In genomic region chr7:111529507-111530355, GRCh38 we compare ENCODE assay signal across 18 cellular contexts. TPM values are rescaled to one million over a fixed set of nuclear protein-coding genes. Genes with fewer than 3 reads are reported as not detected.
DNase-seq lines count a peak whose midpoint lies in the region; ATAC-seq and TF ChIP-seq lines count a peak whose summit lies in the region.
"Had no signal": no experiment of that assay in that cellular context is flagged by ENCODE, and none has a peak within 500 bp of the region (broad histone marks: within the 10 kb centered on the region; RNA-seq: fewer than 3 reads in every experiment).

No MANE protein-coding gene starts in this region.

- in situ Hi-C loops in G401 (cut with HindIII; ENCODE audit: low sequenced_read_pairs), result no loop called here

- TF ChIP-seq CTCF in 22Rv1 (IDR thresholded peaks at IDR 0.05) (no peak), HEK293 (tag by site-specific recombination; IDR thresholded peaks at IDR 0.05) (no peak), VCaP (conservative IDR thresholded peaks at IDR 0.05) (no peak)

- no peaks in the 10 kb centered on the region for H3K9me3 ChIP-seq in HEK293 (ENCODE audit: control insufficient read depth, insufficient read depth, low read depth, low read length)
- H3K9me3 ChIP-seq: BLaER1 had no signal

- DNase-seq in fibroblast of peridontal ligament (ENCODE audit: extremely low read depth), result peak; percentile 47
- DNase-seq in NCI-H146 (lab: John Stamatoyannopoulos, UW), result no peak
- DNase-seq in middle frontal gyrus (ENCODE audit: extremely low spot score, low spot score), result no peak
- no peak for DNase-seq in G401 (ENCODE audit: low spot score)
- DNase-seq: activated T-cell treated with anti-CD3 and anti-CD28 coated beads, Interleukin-2, amount 50 U/mL, for 48 hours; foreskin melanocyte; hypothalamus; NCI-H2029; occipital lobe; RPMI8226; substantia nigra had no signal

- POLR2A ChIA-PET in HEK293 (lab: Yijun Ruan, JAX), result no interaction called here

- ATAC-seq in HG03097 (IDR thresholded peaks at IDR 0.05; ENCODE audit: low FRiP score, unreplicated experiment), result no peak
- ATAC-seq: activated CD4-positive, CD25-positive, alpha-beta regulatory T cell treated with anti-CD3 and anti-CD28 coated beads, Interleukin-2, amount 50 U/mL, for 24 hours had no signal

- no peaks in the 10 kb centered on the region for H3K36me3 ChIP-seq in HEK293 (ENCODE audit: control insufficient read depth in 2 of 2, insufficient read depth in 1 of 2, low read length in 2 of 2)
- H3K36me3 ChIP-seq: BLaER1 had no signal

- no peak overlapping the region for H3K4me3 ChIP-seq in HEK293 (ENCODE audit: low read depth, low read length)
- H3K4me3 ChIP-seq: BLaER1, lung had no signal

- CTCF ChIA-PET in HEK293 (lab: Yijun Ruan, JAX), result no interaction called here

- H3K4me1 ChIP-seq in HEK293 (ENCODE audit: control insufficient read depth, insufficient read depth, low read length), result 0 out of 2 replicates have a peak, but pooled peaks cover 2% of the 10 kb centered on the region

- peak overlapping the region; percentile 86 for H3K27ac ChIP-seq in 22Rv1
- no peak overlapping the region for H3K27ac ChIP-seq in HEK293 (ENCODE audit: extremely low read depth, low read depth, low read length)
- peak overlapping the region; percentile 96 for H3K27ac ChIP-seq in VCaP
- H3K27ac ChIP-seq: BLaER1 had no signal

TF ChIP-seq in HEK293, 187 proteins besides CTCF, POLR2A, EP300 and RAD21:
- no peak for TF ChIP-seq ZNF426 (tag by site-specific recombination; IDR thresholded peaks at IDR 0.05)
- peak; percentile 73 for TF ChIP-seq FEZF1 (tag by site-specific recombination; IDR thresholded peaks at IDR 0.05)
- peak; percentile 58; the same call in 1 of the 2 replicates for TF ChIP-seq ZNF843 (tag by site-specific recombination; IDR thresholded peaks at IDR 0.05)
- TF ChIP-seq KLF16 (tag by site-specific recombination; IDR thresholded peaks at IDR 0.05), result 0 out of 2 replicates have a peak, but pooled peaks have one; percentile 47
- no peak for TF ChIP-seq ZNF560 (tag by site-specific recombination; IDR thresholded peaks at IDR 0.05; ENCODE audit: borderline replicate concordance)
- no peak for TF ChIP-seq ZNF76 (tag by site-specific recombination; IDR thresholded peaks at IDR 0.05; ENCODE audit: borderline replicate concordance, low read depth)
- 0 out of 2 replicates have a peak, but pooled peaks have one; percentile 47 for TF ChIP-seq ZNF580 (tag by site-specific recombination; IDR thresholded peaks at IDR 0.05)
- 0 out of 2 replicates have a peak, but pooled peaks have one; percentile 20 for TF ChIP-seq ZXDB (tag by site-specific recombination; IDR thresholded peaks at IDR 0.05)

RNA-seq across cellular contexts. Expression of gene IMMP2L, which starts 32.6 kb away (rescaled TPM):
- total RNA-seq in G401 (2014; rRNA removed; shearing (Covaris generic)), result 22.9 and 28.7 TPM in 2 replicates
